ENCODE assay signal across 27 cellular contexts in the genomic region with DNA sequence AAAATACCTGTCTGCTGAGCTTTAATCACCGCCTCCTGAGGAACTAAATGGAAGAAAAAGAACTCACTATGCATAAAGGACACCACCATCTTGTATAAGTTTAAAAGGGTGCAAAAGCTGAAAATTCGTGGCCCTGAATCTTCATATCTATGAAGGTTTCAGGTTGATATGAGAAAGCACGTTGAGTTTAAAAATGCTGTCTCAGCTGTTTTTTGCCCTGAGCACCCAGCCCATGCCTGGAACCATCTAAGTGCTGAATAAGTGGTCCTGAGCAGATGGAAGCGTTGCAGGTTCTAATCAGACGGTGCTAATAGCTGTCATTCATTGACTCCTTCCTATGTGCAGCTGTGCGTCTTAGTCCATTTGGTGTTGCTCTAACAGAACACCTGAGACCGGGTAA.
"Had no signal": no experiment of that assay in that cellular context is flagged by ENCODE, and none has a peak within 500 bp of the region (broad histone marks: within the 10 kb centered on the region; RNA-seq: fewer than 3 reads in every experiment).

No MANE protein-coding gene starts in this region.

- H3K4me2 ChIP-seq: neural progenitor cell, smooth muscle cell had no signal

- H2AFZ ChIP-seq: neural progenitor cell, parathyroid adenoma had no signal

- H3K9me3 ChIP-seq: ovary, psoas muscle, suprapubic skin, testis, tibial artery, upper lobe of right lung, uterus had no signal

- H3K27ac ChIP-seq: neural progenitor cell, ovary, parathyroid adenoma, psoas muscle, skin epidermis, spleen, suprapubic skin, testis, tibial artery, transverse colon, upper lobe of right lung, uterus had no signal

- H3K27me3 ChIP-seq: neural progenitor cell, ovary, suprapubic skin, testis, tibial artery, transverse colon, upper lobe of right lung, uterus had no signal

- H3K9ac ChIP-seq: neural progenitor cell, parathyroid adenoma had no signal

- DNase-seq: natural killer cell; occipital lobe; ovary; posterior cingulate gyrus; psoas muscle; right cardiac atrium; spleen; stimulated activated CD4-positive, alpha-beta T cell treated with anti-CD3 and anti-CD28 coated beads, Interleukin-12 subunit alpha, Interleukin-12 subunit beta, amount 100 ng/mL, for 4 hours; stimulated activated CD4-positive, alpha-beta T cell treated with anti-CD3 and anti-CD28 coated beads, Interleukin-1b, Interleukin-23, amount 100 ng/mL, for 48 hours; stimulated activated CD4-positive, alpha-beta T cell treated with anti-CD3 and anti-CD28 coated beads, Interleukin-4, amount 100 ng/mL, for 1 hour; stimulated activated CD4-positive, alpha-beta T cell treated with anti-CD3 and anti-CD28 coated beads, Interleukin-4, amount 100 ng/mL, for 4 hours; stimulated activated CD8-positive, alpha-beta memory T cell treated with anti-CD3 and anti-CD28 coated beads, Interleukin-4, amount 100 ng/mL, for 48 hours; stimulated activated naive CD4-positive, alpha-beta T cell; stimulated activated naive CD8-positive, alpha-beta T cell treated with anti-CD3 and anti-CD28 coated beads, Interleukin-15, amount 100 ng/mL, for 72 hours; stimulated activated naive CD8-positive, alpha-beta T cell treated with anti-CD3 and anti-CD28 coated beads, Interleukin-15, Interleukin-2, amounts not matched to agents 100 U/mL and 50 U/mL, for 24 hours; substantia nigra; testis; transverse colon; upper lobe of right lung; uterus had no signal

- ATAC-seq: natural killer cell; psoas muscle; right cardiac atrium; sciatic nerve; stimulated activated naive CD8-positive, alpha-beta T cell treated with anti-CD3 and anti-CD28 coated beads, Interleukin-15, amount 100 ng/mL, for 72 hours; stimulated activated naive CD8-positive, alpha-beta T cell treated with anti-CD3 and anti-CD28 coated beads, Interleukin-15, Interleukin-2, amounts not matched to agents 100 U/mL and 50 U/mL, for 24 hours had no signal

- H3K4me1 ChIP-seq: neural progenitor cell, parathyroid adenoma, psoas muscle, spleen, suprapubic skin, testis, tibial artery, transverse colon, upper lobe of right lung, uterus had no signal

- H3K4me3 ChIP-seq: neural progenitor cell, ovary, psoas muscle, skin epidermis, smooth muscle cell, spleen, suprapubic skin, testis, tibial artery, transverse colon, upper lobe of right lung, uterus had no signal

- H3K36me3 ChIP-seq: neural progenitor cell, ovary, spleen, suprapubic skin, tibial artery, transverse colon, upper lobe of right lung, uterus had no signal

- H3K79me2 ChIP-seq: parathyroid adenoma had no signal
